ENCODE assay signal across 8 cellular contexts in the genomic region with DNA sequence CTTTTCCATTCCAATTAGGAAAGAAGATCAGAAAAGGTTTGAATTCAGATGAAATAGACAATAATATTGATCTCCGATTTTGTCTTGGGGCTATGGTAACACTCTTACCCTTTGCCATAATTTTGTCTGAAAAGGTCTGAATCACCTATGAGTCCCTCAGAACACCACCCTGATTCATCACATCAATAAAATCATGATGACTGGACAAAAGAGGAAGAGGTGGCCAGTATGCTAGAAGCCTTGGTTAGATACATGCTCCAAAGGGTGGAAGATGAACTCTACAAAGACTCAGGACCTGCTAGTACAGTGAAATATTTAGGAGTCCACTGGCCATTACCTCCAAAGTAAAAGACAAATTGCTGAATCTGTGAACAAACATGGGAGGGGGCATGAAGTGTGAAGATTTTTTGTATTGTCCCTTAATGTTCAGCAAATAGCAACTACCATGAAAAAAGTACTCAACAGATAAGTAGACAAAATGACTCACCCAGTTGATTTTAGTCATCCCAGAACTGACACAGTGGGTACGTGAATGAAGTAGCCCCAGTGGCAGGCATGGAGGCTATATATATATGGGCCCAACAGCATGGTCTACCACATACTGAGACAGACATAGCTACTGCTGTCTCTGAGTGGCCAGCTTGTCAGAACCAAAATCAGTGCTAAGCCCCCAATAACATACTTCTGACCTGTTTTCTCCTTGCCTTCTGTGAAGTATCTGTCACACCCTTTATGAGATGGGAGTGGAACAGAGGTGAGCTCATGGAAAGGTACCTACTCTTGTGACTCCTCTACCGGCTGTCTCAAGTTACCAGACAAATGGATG. TPM values are rescaled to one million over a fixed set of nuclear protein-coding genes. Genes with fewer than 3 reads are reported as not detected.
A peak's percentile ranks its signal among the peaks of the same experiment; 100 is the strongest.
DNase-seq lines count a peak whose midpoint lies in the region; ATAC-seq and TF ChIP-seq lines count a peak whose summit lies in the region.

No MANE protein-coding gene starts in this region.

- ATAC-seq in HG03108 (IDR thresholded peaks at IDR 0.05; ENCODE audit: unreplicated experiment), result peak; percentile 88
- ATAC-seq in activated CD8-positive, alpha-beta T cell treated with anti-CD3 and anti-CD28 coated beads, Interleukin-2, amount 10 ng/mL, durations not matched to agents 7 days and 5 days, result peak; percentile 70

- no peak for TF ChIP-seq CTCF in mesothelial cell of epicardium (IDR thresholded peaks at IDR 0.05; ENCODE audit: unreplicated experiment)

- CTCF ChIA-PET in activated CD8-positive, alpha-beta T cell treated with anti-CD3 and anti-CD28 coated beads, Interleukin-2, amount 10 ng/mL, durations not matched to agents 7 days and 5 days (lab: Charles Lee), result interaction anchor here (1.1 to 1.8 kb wide), 4 partner anchors 15 to 103 kb away, joined by 3 to 6 read pairs (median 4); no protein-coding TSS in a partner anchor

- no peaks in the 10 kb centered on the region for H3K9me3 Mint-ChIP-seq in activated CD8-positive, alpha-beta T cell treated with anti-CD3 and anti-CD28 coated beads, Interleukin-2, amount 10 ng/mL, durations not matched to agents 7 days and 5 days (ENCODE audit: insufficient read depth)
- H3K9me3 Mint-ChIP-seq in mesothelial cell of epicardium, result no peaks in the 10 kb centered on the region

- no peak overlapping the region for H3K4me3 Mint-ChIP-seq in activated CD8-positive, alpha-beta T cell treated with anti-CD3 and anti-CD28 coated beads, Interleukin-2, amount 10 ng/mL, durations not matched to agents 7 days and 5 days
- no peak overlapping the region for H3K4me3 Mint-ChIP-seq in mesothelial cell of epicardium

- peak; percentile 18 to 27 for DNase-seq in activated CD4-positive, alpha-beta T cell treated with anti-CD3 and anti-CD28 coated beads for 4 hours
- no peak for DNase-seq in activated CD4-positive, alpha-beta T cell treated with anti-CD3 and anti-CD28 coated beads, Interleukin-2, amount 50 U/mL, for 1 hour
- peak; percentile 32 for DNase-seq in activated CD8-positive, alpha-beta T cell treated with anti-CD3 and anti-CD28 coated beads, Interleukin-2, amount 10 ng/mL, durations not matched to agents 7 days and 5 days
- peak in 2 of 3 donors; percentile 39 to 45 for DNase-seq in stimulated activated CD4-positive, alpha-beta T cell treated with anti-CD3 and anti-CD28 coated beads, TNF-alpha, amount 100 ng/mL, for 48 hours (ENCODE audit: low read depth in 3 of 3)
- no peak for DNase-seq in mesothelial cell of epicardium (ENCODE audit: low spot score in 2 of 2, unreplicated experiment in 2 of 2)
- no peak for DNase-seq in COLO668 (lab: John Stamatoyannopoulos, UW; ENCODE audit: unreplicated experiment)
- no peak for DNase-seq in Kasumi-1 (lab: John Stamatoyannopoulos, UW)

- no peak overlapping the region for H3K27ac Mint-ChIP-seq in activated CD8-positive, alpha-beta T cell treated with anti-CD3 and anti-CD28 coated beads, Interleukin-2, amount 10 ng/mL, durations not matched to agents 7 days and 5 days
- no peak overlapping the region for H3K27ac Mint-ChIP-seq in mesothelial cell of epicardium

- POLR2A ChIA-PET in activated CD8-positive, alpha-beta T cell treated with anti-CD3 and anti-CD28 coated beads, Interleukin-2, amount 10 ng/mL, durations not matched to agents 7 days and 5 days (lab: Charles Lee), result interaction anchor here (0.7 to 1.0 kb wide), 2 partner anchors 36 to 56 kb away, joined by 3 read pairs; no protein-coding TSS in a partner anchor

- H3K36me3 Mint-ChIP-seq in activated CD8-positive, alpha-beta T cell treated with anti-CD3 and anti-CD28 coated beads, Interleukin-2, amount 10 ng/mL, durations not matched to agents 7 days and 5 days (ENCODE audit: low read depth), result no peaks in the 10 kb centered on the region
- no peaks in the 10 kb centered on the region for H3K36me3 Mint-ChIP-seq in mesothelial cell of epicardium

- H3K4me1 Mint-ChIP-seq in activated CD8-positive, alpha-beta T cell treated with anti-CD3 and anti-CD28 coated beads, Interleukin-2, amount 10 ng/mL, durations not matched to agents 7 days and 5 days (ENCODE audit: low read depth), result peaks cover 3% of the 10 kb centered on the region
- peaks cover 26% of the 10 kb centered on the region for H3K4me1 Mint-ChIP-seq in mesothelial cell of epicardium

- peaks cover 2% of the 10 kb centered on the region for H3K27me3 Mint-ChIP-seq in activated CD8-positive, alpha-beta T cell treated with anti-CD3 and anti-CD28 coated beads, Interleukin-2, amount 10 ng/mL, durations not matched to agents 7 days and 5 days (ENCODE audit: low read depth)
- H3K27me3 Mint-ChIP-seq in mesothelial cell of epicardium (ENCODE audit: low read depth), result no peaks in the 10 kb centered on the region

RNA-seq across cellular contexts. Expression of gene GLS, which starts 36.5 kb away (rescaled TPM):
- 100 to 1,000 TPM; 162 to 193 TPM for total RNA-seq in activated CD8-positive, alpha-beta T cell treated with anti-CD3 and anti-CD28 coated beads, Interleukin-2, amount 10 ng/mL, durations not matched to agents 7 days and 5 days
- total RNA-seq in mesothelial cell of epicardium, result 185 to 192 TPM (median 190 TPM) in 3 replicates

Comparison
In these comparisons a context has a peak if more than half of its experiments do, and no peak if none do; other contexts are left out.
1. DNase-seq: peak in activated CD4-positive, alpha-beta T cell treated with anti-CD3 and anti-CD28 coated beads for 4 hours (2 of 2), activated CD8-positive, alpha-beta T cell treated with anti-CD3 and anti-CD28 coated beads, Interleukin-2, amount 10 ng/mL, durations not matched to agents 7 days and 5 days (single experiment) and stimulated activated CD4-positive, alpha-beta T cell treated with anti-CD3 and anti-CD28 coated beads, TNF-alpha, amount 100 ng/mL, for 48 hours (2 of 3); none in activated CD4-positive, alpha-beta T cell treated with anti-CD3 and anti-CD28 coated beads, Interleukin-2, amount 50 U/mL, for 1 hour (single experiment), mesothelial cell of epicardium (0 of 2), COLO668 (single experiment) and Kasumi-1 (0 of 2).